Comparison of ENCODE assay signal across 28 cellular contexts in genomic region chr10:69825604-69826003, GRCh38. TPM values are rescaled to one million over a fixed set of nuclear protein-coding genes. Genes with fewer than 3 reads are reported as not detected.
"Had no signal": no experiment of that assay in that cellular context is flagged by ENCODE, and none has a peak within 500 bp of the region (broad histone marks: within the 10 kb centered on the region; RNA-seq: fewer than 3 reads in every experiment).

No MANE protein-coding gene starts in this region.

- DNase-seq: central memory CD4-positive, alpha-beta T cell; effector CD8-positive, alpha-beta T cell; endodermal cell; foreskin fibroblast; gastrocnemius medialis; head of caudate nucleus; hypothalamus; immature natural killer cell; islet precursor cell; kidney glomerular epithelial cell; mesenchymal stem cell; naive thymus-derived CD4-positive, alpha-beta T cell; occipital lobe; pancreas; sigmoid colon; stimulated activated CD4-positive, alpha-beta T cell treated with anti-CD3 and anti-CD28 coated beads, Interleukin-4, amount 100 ng/mL, for 4 hours; stimulated activated naive CD8-positive, alpha-beta T cell treated with anti-CD3 and anti-CD28 coated beads, Interleukin-15, Interleukin-2, amounts not matched to agents 100 U/mL and 50 U/mL, for 24 hours; substantia nigra; testis; tibial artery had no signal

- H3K4me3 Mint-ChIP-seq: dendritic cell treated with granulocyte-macrophage colony-stimulating factor and Interleukin-4, amounts not matched to agents 40 ng/mL and 50 ng/mL, for 4 days; endodermal cell; mesothelial cell of epicardium; naive thymus-derived CD4-positive, alpha-beta T cell; nephron; stimulated activated memory B cell treated with anti-CD40 and anti-IgM and Interleukin-4, amounts not matched to agents 10 μg/mL and 1 μg/mL and 100 μg/mL, for 72 hours; type B pancreatic cell had no signal

- H3K27me3 ChIP-seq: gastrocnemius medialis, pancreas, sigmoid colon, testis, tibial artery had no signal

- H3K36me3 ChIP-seq: pancreas, sigmoid colon had no signal

- H3K4me3 ChIP-seq: gastrocnemius medialis, mucosa of descending colon, pancreas, sigmoid colon, testis, tibial artery had no signal

- H3K36me3 Mint-ChIP-seq: mesothelial cell of epicardium; naive thymus-derived CD4-positive, alpha-beta T cell; stimulated activated memory B cell treated with anti-CD40 and anti-IgM and Interleukin-4, amounts not matched to agents 10 μg/mL and 1 μg/mL and 100 μg/mL, for 72 hours had no signal

- H3K27ac Mint-ChIP-seq: dendritic cell treated with granulocyte-macrophage colony-stimulating factor and Interleukin-4, amounts not matched to agents 40 ng/mL and 50 ng/mL, for 4 days; endodermal cell; mesothelial cell of epicardium; naive thymus-derived CD4-positive, alpha-beta T cell; nephron; progenitor cell of endocrine pancreas; stimulated activated memory B cell treated with anti-CD40 and anti-IgM and Interleukin-4, amounts not matched to agents 10 μg/mL and 1 μg/mL and 100 μg/mL, for 72 hours had no signal

- H3K27ac ChIP-seq: epithelial cell of prostate, gastrocnemius medialis, pancreas, sigmoid colon, testis, tibial artery had no signal

- ATAC-seq: gastrocnemius medialis; naive thymus-derived CD4-positive, alpha-beta T cell; pancreas; stimulated activated memory B cell treated with anti-CD40 and anti-IgM and Interleukin-4, amounts not matched to agents 10 μg/mL and 1 μg/mL and 100 μg/mL, for 72 hours; stimulated activated naive CD8-positive, alpha-beta T cell treated with anti-CD3 and anti-CD28 coated beads, Interleukin-15, Interleukin-2, amounts not matched to agents 100 U/mL and 50 U/mL, for 24 hours had no signal

- H3K9me3 Mint-ChIP-seq: dendritic cell treated with granulocyte-macrophage colony-stimulating factor and Interleukin-4, amounts not matched to agents 40 ng/mL and 50 ng/mL, for 4 days; endodermal cell; immature natural killer cell; mesothelial cell of epicardium; nephron; type B pancreatic cell had no signal

- H3K4me1 ChIP-seq: gastrocnemius medialis, pancreas, sigmoid colon, testis, tibial artery had no signal

- H3K9me3 ChIP-seq: gastrocnemius medialis, mucosa of descending colon, pancreas, sigmoid colon, testis, tibial artery had no signal

RNA-seq across cellular contexts. Expression of gene COL13A1, which starts 23.9 kb away (rescaled TPM):
- polyA plus RNA-seq: naive thymus-derived CD4-positive, alpha-beta T cell had no signal
